9 cellular contexts compared by ENCODE assay signal in genomic region chr14:55130194-55130550, GRCh38. TPM values are rescaled to one million over a fixed set of nuclear protein-coding genes. Genes with fewer than 3 reads are reported as not detected.
DNase-seq lines count a peak whose midpoint lies in the region; ATAC-seq, FAIRE-seq and TF ChIP-seq lines count a peak whose summit lies in the region.
"Had no signal": no experiment of that assay in that cellular context is flagged by ENCODE, and none has a peak within 500 bp of the region (broad histone marks: within the 10 kb centered on the region; RNA-seq: fewer than 3 reads in every experiment).

No MANE protein-coding gene starts in this region.

- no peaks in the 10 kb centered on the region for H3K9me3 ChIP-seq in H1 (ENCODE audit: insufficient read depth in 2 of 2, low read depth in 1 of 2, low read length in 1 of 2)

- ATAC-seq in HG03460 (IDR thresholded peaks at IDR 0.05; ENCODE audit: unreplicated experiment) = no peak
- ATAC-seq in GM18873 (IDR thresholded peaks at IDR 0.05; ENCODE audit: low FRiP score, unreplicated experiment) = no peak
- no peak for ATAC-seq in HG03045 (IDR thresholded peaks at IDR 0.05; ENCODE audit: unreplicated experiment)
- ATAC-seq: left colon had no signal

- no peak overlapping the region for H3K9ac ChIP-seq in H1 (replicated peaks in 1 of 4; ENCODE audit: extremely low read depth in 1 of 4, low read depth in 3 of 4, low read length in 3 of 4)

- no peaks in the 10 kb centered on the region for H4K20me1 ChIP-seq in H1 (replicated peaks in 1 of 2; ENCODE audit: control insufficient read depth in 1 of 2, insufficient read depth in 2 of 2, low read length in 2 of 2)

- POLR2A ChIA-PET in H1 (lab: Charles Lee; ENCODE audit: partially characterized antibody) = interaction anchor here (0.6 to 3.8 kb wide), 9 partner anchors 13 to 116 kb away, joined by 3 to 11 read pairs (median 4); partner anchors contain the start of gene MAPK1IP1L

- in situ Hi-C loops in G401 (cut with HindIII; ENCODE audit: low sequenced_read_pairs) = no loop called here

- H2BK20ac ChIP-seq in H1 (ENCODE audit: low read length) = no peak overlapping the region

- no peak for TF ChIP-seq RAD21 in H1 (IDR thresholded peaks at IDR 0.05 in 1 of 2, conservative IDR thresholded peaks at IDR 0.05 in 1 of 2; ENCODE audit: low read depth in 2 of 2, low read length in 2 of 2)

- H3K36me3 Mint-ChIP-seq in nephron (ENCODE audit: low read depth) = no peaks in the 10 kb centered on the region

- DNase-seq in LNCaP clone FGC (ENCODE audit: low read depth) (peak; percentile 34), H1 (ENCODE audit: low read depth in 1 of 2, low spot score in 2 of 2) (no peak), G401 (ENCODE audit: low spot score) (no peak)

- peaks cover 0 to 3% (median 1%) of the 10 kb centered on the region in 4 experiments; a peak in 2 of 7 replicates for H3K4me1 ChIP-seq in H1 (replicated peaks in 1 of 4; ENCODE audit: control insufficient read depth in 3 of 4, insufficient read depth in 4 of 4, low read length in 3 of 4)

- TF ChIP-seq CTCF in C4-2B (conservative IDR thresholded peaks at IDR 0.05) (no peak), LNCaP clone FGC (IDR thresholded peaks at IDR 0.05; ENCODE audit: control insufficient read depth, extremely low read depth, insufficient read depth) (no peak), H1 (IDR thresholded peaks at IDR 0.05; ENCODE audit: control extremely low read depth in 1 of 3, insufficient read depth in 1 of 3, low read depth in 1 of 3, low read length in 3 of 3) (no peak), nephron (IDR thresholded peaks at IDR 0.05; ENCODE audit: unreplicated experiment in 3 of 3) (no peak)

- peak overlapping the region; percentile 68 for H3K27ac ChIP-seq in C4-2B
- no peak overlapping the region for H3K27ac ChIP-seq in H1 (ENCODE audit: low read depth, low read length)

- no peak for TF ChIP-seq EP300 in H1 (IDR thresholded peaks at IDR 0.05; ENCODE audit: borderline replicate concordance in 1 of 2, low read depth in 2 of 2, low read length in 2 of 2)

- no peak overlapping the region for H2BK12ac ChIP-seq in H1 (ENCODE audit: low read depth, low read length)

- no peaks in the 10 kb centered on the region for H3K79me1 ChIP-seq in H1 (ENCODE audit: low read depth, low read length)

- H3K27me3 Mint-ChIP-seq in nephron (ENCODE audit: low read depth) = peaks cover 67% of the 10 kb centered on the region

- no peak overlapping the region for H4K5ac ChIP-seq in H1 (ENCODE audit: insufficient read length, low read depth, low read length)

- H3K27me3 ChIP-seq in H1 (replicated peaks in 1 of 4; ENCODE audit: control insufficient read depth in 3 of 4, extremely low read depth in 1 of 4, insufficient read depth in 3 of 4, low read length in 3 of 4) = peaks cover 0 to 30% (median 17%) of the 10 kb centered on the region in 4 experiments; a peak in 6 of 7 replicates

- H4K8ac ChIP-seq in H1 (ENCODE audit: extremely low read depth, insufficient read depth, low read length) = no peak overlapping the region

- H3K9me3 Mint-ChIP-seq in nephron = no peaks in the 10 kb centered on the region

- WGBS in H1 (ENCODE audit: extremely low coverage in 1 of 2, insufficient coverage in 1 of 2, insufficient read length in 1 of 2, insufficient replicate concordance in 2 of 2, low coverage in 1 of 2, low lambda C conversion rate in 2 of 2, missing lambda C conversion rate in 1 of 2), 2 experiments = 32% methylated on average over 10 of the region's 10 CpGs; no CpG with 5 or more reads in 1 of the 2 experiments

- FAIRE-seq in H1 (lab: Jason Lieb, UNC) = no peak

- H2AFZ ChIP-seq in H1 (ENCODE audit: low read length) = no peak overlapping the region

- no peak overlapping the region for H3K27ac Mint-ChIP-seq in nephron

- no peak overlapping the region for H2BK5ac ChIP-seq in H1 (ENCODE audit: low read depth, low read length)

- H3K36me3 ChIP-seq in H1 (ENCODE audit: control insufficient read depth in 2 of 4, insufficient read depth in 4 of 4, low read length in 3 of 4) = no peaks in the 10 kb centered on the region

- no peak overlapping the region for H3K23ac ChIP-seq in H1 (ENCODE audit: insufficient read length)

- peak overlapping the region; percentile 81 to 91 for H3K4me2 ChIP-seq in H1 (ENCODE audit: insufficient read depth in 1 of 2, low read depth in 2 of 2, low read length in 2 of 2)

- TF ChIP-seq POLR2A in H1 (IDR thresholded peaks at IDR 0.05; ENCODE audit: control extremely low read depth in 1 of 2, low read depth in 2 of 2, low read length in 2 of 2) = no peak

- CTCF ChIA-PET in H1 (lab: Charles Lee; ENCODE audit: partially characterized antibody) = interaction anchor here (1.3 to 3.1 kb wide), 3 partner anchors 27 to 40 kb away, joined by 4 to 11 read pairs (median 6); no protein-coding TSS in a partner anchor

- no peak overlapping the region; the same call in 1 of the 2 replicates for H3K18ac ChIP-seq in H1 (ENCODE audit: extremely low read depth, low read length)

- H3K4ac ChIP-seq in H1 (replicated peaks; ENCODE audit: insufficient read length, low read depth, low read length) = no peak overlapping the region

- no peaks in the 10 kb centered on the region for H3K79me2 ChIP-seq in H1 (ENCODE audit: control insufficient read depth in 1 of 2, insufficient read depth in 2 of 2, low read length in 2 of 2)

- H3K56ac ChIP-seq in H1 (replicated peaks; ENCODE audit: insufficient read length, low read depth, low read length) = no peak overlapping the region

- H3K4me1 Mint-ChIP-seq in nephron = peaks cover 16% of the 10 kb centered on the region

- H2BK15ac ChIP-seq in H1 (ENCODE audit: low read length) = no peak overlapping the region

- H3K4me3 ChIP-seq in LNCaP clone FGC (ENCODE audit: low read depth, low read length) = no peak overlapping the region
- peak overlapping the region; percentile 53 to 74 (median 62); a peak in 6 of 8 replicates for H3K4me3 ChIP-seq in H1 (ENCODE audit: extremely low read depth in 1 of 4, insufficient read depth in 2 of 4, low read depth in 3 of 4, low read length in 4 of 4)

- no peak overlapping the region for H4K91ac ChIP-seq in H1 (replicated peaks; ENCODE audit: insufficient read length, low read length)

- peaks cover 10% of the 10 kb centered on the region for H3K23me2 ChIP-seq in H1 (ENCODE audit: low read depth, low read length)

- H2BK120ac ChIP-seq in H1 (replicated peaks; ENCODE audit: low read depth, low read length) = no peak overlapping the region

- peak overlapping the region; percentile 73 to 78 (median 74) for H3K4me3 Mint-ChIP-seq in nephron

- no peak overlapping the region for H2AK5ac ChIP-seq in H1 (ENCODE audit: low read depth, low read length)

- H3K14ac ChIP-seq in H1 (ENCODE audit: insufficient read length) = no peak overlapping the region

TF ChIP-seq in H1, 55 proteins besides CTCF, POLR2A, EP300 and RAD21:
- TF ChIP-seq RBBP5 (IDR thresholded peaks at IDR 0.05; ENCODE audit: borderline replicate concordance, low read depth, low read length) = no peak
- no peak for TF ChIP-seq SP1 (IDR thresholded peaks at IDR 0.05; ENCODE audit: low read depth, low read length)
- peak; percentile 37; the same call in 1 of the 2 replicates for TF ChIP-seq TEAD4 (IDR thresholded peaks at IDR 0.05; ENCODE audit: low read depth, low read length)
- peak; percentile 35; the same call in 1 of the 2 replicates for TF ChIP-seq MAX (IDR thresholded peaks at IDR 0.05)

RNA-seq across cellular contexts. Expression of gene LGALS3, which starts 1.1 kb away (rescaled TPM):
- total RNA-seq in H1 (2021; fragmentation: NEBNext Ultra II Directional; extraction: Animal tissue kit (Norgen Biotek cat#: 25700)) = 8.8 and 9.7 TPM in 2 replicates
- polyA plus RNA-seq in H1 (2011; rRNA removed) = 12.8 and 14.5 TPM in 2 replicates
- polyA plus RNA-seq in H1 (2011; cell fraction: cytosol; rRNA removed) = 9.1 TPM
- polyA plus RNA-seq in H1 (2011; cell fraction: nucleus; rRNA removed) = 8.5 TPM
- 7.0 to 9.3 TPM (median 8.1 TPM) in 4 replicates for polyA plus RNA-seq in H1 (2012, experiment 1 of 2)
- polyA plus RNA-seq in H1 (2012, experiment 2 of 2) = 13.8 TPM
- 9.8 TPM for polyA plus RNA-seq in H1 (2013, experiment 1 of 2)
- 8.3 TPM for polyA plus RNA-seq in H1 (2013, experiment 2 of 2)
- polyA minus RNA-seq in H1 (2011; rRNA and poly(A)+ RNA removed) = 2.7 and 2.9 TPM in 2 replicates
- polyA minus RNA-seq in H1 (2011; cell fraction: cytosol; rRNA and poly(A)+ RNA removed) = 5.5 TPM
- 5.4 TPM for polyA minus RNA-seq in H1 (2011; cell fraction: nucleus; rRNA and poly(A)+ RNA removed)
- total RNA-seq in G401 (2014; rRNA removed; shearing (Covaris generic)) = 207 and 236 TPM in 2 replicates

Comparison
In these comparisons a context has a peak if more than half of its experiments do, and no peak if none do; other contexts are left out.
1. RNA of gene LGALS3, which starts 1.1 kb away (total RNA-seq): 207 to 236 TPM in G401; 8.8 to 9.7 TPM in H1; every median in the first group is over 10 times any median in the second.